Comparison of ENCODE assay signal across 25 cellular contexts in the genomic region with DNA sequence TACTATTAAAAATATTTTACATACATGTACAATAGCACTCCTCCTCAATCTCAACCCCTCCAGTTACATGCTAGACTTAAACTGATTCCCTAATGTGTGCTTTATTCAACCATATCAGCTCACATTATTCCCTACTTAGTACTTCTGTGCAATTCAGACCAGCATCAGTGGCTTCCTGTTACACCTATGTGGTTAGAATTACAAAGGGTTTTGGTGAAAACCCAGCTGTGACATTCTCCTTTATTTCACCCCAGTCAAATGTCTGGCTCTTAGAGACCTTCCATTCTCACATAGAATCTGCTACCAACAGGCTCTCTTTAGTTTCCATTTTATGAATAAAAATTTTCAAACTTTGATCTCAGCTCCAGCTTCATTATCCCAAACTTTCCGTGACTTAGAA.
"Had no signal": no experiment of that assay in that cellular context is flagged by ENCODE, and none has a peak within 500 bp of the region (broad histone marks: within the 10 kb centered on the region; RNA-seq: fewer than 3 reads in every experiment).

No MANE protein-coding gene starts in this region.

- FAIRE-seq: colon, keratinocyte, TTC549 had no signal

- H3K27ac Mint-ChIP-seq: activated CD4-positive, alpha-beta memory T cell treated with anti-CD3 and anti-CD28 coated beads, Interleukin-2, amount 10 ng/mL, durations not matched to agents 7 days and 5 days; activated CD8-positive, alpha-beta memory T cell treated with anti-CD3 and anti-CD28 coated beads, Interleukin-2, amount 10 ng/mL, durations not matched to agents 7 days and 5 days; activated naive CD8-positive, alpha-beta T cell treated with anti-CD3 and anti-CD28 coated beads for 36 hours; activated T-helper 17 cell treated with anti-CD3 and anti-CD28 coated beads, Interleukin-2, amount 50 U/mL, for 72 hours; mesothelial cell of epicardium; T-helper 2 cell treated with Interferon-gamma antibody and Interleukin-4, amounts not matched to agents 5 μg/mL and 100 μg/mL, for 36 hours had no signal

- H3K9me3 ChIP-seq: prostate gland, right atrium auricular region had no signal

- ATAC-seq: activated CD8-positive, alpha-beta memory T cell treated with anti-CD3 and anti-CD28 coated beads, Interleukin-2, amount 10 ng/mL, durations not matched to agents 7 days and 5 days; activated T-helper 17 cell treated with anti-CD3 and anti-CD28 coated beads, Interleukin-2, amount 50 U/mL, for 72 hours; left lobe of liver had no signal

- H3K4me3 Mint-ChIP-seq: activated CD4-positive, alpha-beta memory T cell treated with anti-CD3 and anti-CD28 coated beads, Interleukin-2, amount 10 ng/mL, durations not matched to agents 7 days and 5 days; activated CD8-positive, alpha-beta memory T cell treated with anti-CD3 and anti-CD28 coated beads, Interleukin-2, amount 10 ng/mL, durations not matched to agents 7 days and 5 days; activated naive CD8-positive, alpha-beta T cell treated with anti-CD3 and anti-CD28 coated beads for 36 hours; activated T-helper 17 cell treated with anti-CD3 and anti-CD28 coated beads, Interleukin-2, amount 50 U/mL, for 72 hours; mesothelial cell of epicardium; T-helper 2 cell treated with Interferon-gamma antibody and Interleukin-4, amounts not matched to agents 5 μg/mL and 100 μg/mL, for 36 hours had no signal

- H3K36me3 ChIP-seq: brain microvascular endothelial cell, prostate gland, right atrium auricular region had no signal

- H3K36me3 Mint-ChIP-seq: activated CD8-positive, alpha-beta memory T cell treated with anti-CD3 and anti-CD28 coated beads, Interleukin-2, amount 10 ng/mL, durations not matched to agents 7 days and 5 days; activated naive CD8-positive, alpha-beta T cell treated with anti-CD3 and anti-CD28 coated beads for 36 hours had no signal

- H3K4me1 Mint-ChIP-seq: activated CD4-positive, alpha-beta memory T cell treated with anti-CD3 and anti-CD28 coated beads, Interleukin-2, amount 10 ng/mL, durations not matched to agents 7 days and 5 days; activated CD8-positive, alpha-beta memory T cell treated with anti-CD3 and anti-CD28 coated beads, Interleukin-2, amount 10 ng/mL, durations not matched to agents 7 days and 5 days; activated T-helper 17 cell treated with anti-CD3 and anti-CD28 coated beads, Interleukin-2, amount 50 U/mL, for 72 hours had no signal

- H3K4me1 ChIP-seq: right atrium auricular region had no signal

- H3K9me3 Mint-ChIP-seq: activated CD4-positive, alpha-beta memory T cell treated with anti-CD3 and anti-CD28 coated beads, Interleukin-2, amount 10 ng/mL, durations not matched to agents 7 days and 5 days; activated naive CD8-positive, alpha-beta T cell treated with anti-CD3 and anti-CD28 coated beads for 36 hours; T-helper 2 cell treated with Interferon-gamma antibody and Interleukin-4, amounts not matched to agents 5 μg/mL and 100 μg/mL, for 36 hours had no signal

- DNase-seq: activated CD4-positive, alpha-beta memory T cell treated with anti-CD3 and anti-CD28 coated beads, Interleukin-2, amount 10 ng/mL, durations not matched to agents 7 days and 5 days; activated CD4-positive, alpha-beta T cell treated with anti-CD3 and anti-CD28 coated beads for 4 hours; activated CD8-positive, alpha-beta memory T cell treated with anti-CD3 and anti-CD28 coated beads, Interleukin-2, amount 10 ng/mL, durations not matched to agents 7 days and 5 days; activated naive CD4-positive, alpha-beta T cell; activated naive CD8-positive, alpha-beta T cell treated with anti-CD3 and anti-CD28 coated beads for 36 hours; anterior cingulate cortex; brain microvascular endothelial cell; central memory CD4-positive, alpha-beta T cell; dorsolateral prefrontal cortex; foreskin melanocyte; glutamatergic neuron; hippocampal formation; stimulated activated CD4-positive, alpha-beta T cell treated with anti-CD3 and anti-CD28 coated beads, Interleukin-12 subunit alpha, Interleukin-12 subunit beta, amount 100 ng/mL, for 4 hours; stimulated activated CD4-positive, alpha-beta T cell treated with anti-CD3 and anti-CD28 coated beads, Interleukin-1b, Interleukin-23, amount 100 ng/mL, for 48 hours; stimulated activated CD8-positive, alpha-beta memory T cell treated with anti-CD3 and anti-CD28 coated beads, Interleukin-4, amount 100 ng/mL, for 48 hours; stimulated activated naive CD4-positive, alpha-beta T cell had no signal

- H3K4me3 ChIP-seq: dorsolateral prefrontal cortex, prostate gland, right atrium auricular region had no signal

- H3K27me3 ChIP-seq: brain microvascular endothelial cell, dorsolateral prefrontal cortex, right atrium auricular region had no signal

- H3K27me3 Mint-ChIP-seq: activated CD4-positive, alpha-beta memory T cell treated with anti-CD3 and anti-CD28 coated beads, Interleukin-2, amount 10 ng/mL, durations not matched to agents 7 days and 5 days; activated CD8-positive, alpha-beta memory T cell treated with anti-CD3 and anti-CD28 coated beads, Interleukin-2, amount 10 ng/mL, durations not matched to agents 7 days and 5 days; activated naive CD8-positive, alpha-beta T cell treated with anti-CD3 and anti-CD28 coated beads for 36 hours; activated T-helper 17 cell treated with anti-CD3 and anti-CD28 coated beads, Interleukin-2, amount 50 U/mL, for 72 hours had no signal

- H3K27ac ChIP-seq: brain microvascular endothelial cell, prostate gland, right atrium auricular region had no signal
